Comparison of ENCODE assay signal across 8 cellular contexts in the genomic region with DNA sequence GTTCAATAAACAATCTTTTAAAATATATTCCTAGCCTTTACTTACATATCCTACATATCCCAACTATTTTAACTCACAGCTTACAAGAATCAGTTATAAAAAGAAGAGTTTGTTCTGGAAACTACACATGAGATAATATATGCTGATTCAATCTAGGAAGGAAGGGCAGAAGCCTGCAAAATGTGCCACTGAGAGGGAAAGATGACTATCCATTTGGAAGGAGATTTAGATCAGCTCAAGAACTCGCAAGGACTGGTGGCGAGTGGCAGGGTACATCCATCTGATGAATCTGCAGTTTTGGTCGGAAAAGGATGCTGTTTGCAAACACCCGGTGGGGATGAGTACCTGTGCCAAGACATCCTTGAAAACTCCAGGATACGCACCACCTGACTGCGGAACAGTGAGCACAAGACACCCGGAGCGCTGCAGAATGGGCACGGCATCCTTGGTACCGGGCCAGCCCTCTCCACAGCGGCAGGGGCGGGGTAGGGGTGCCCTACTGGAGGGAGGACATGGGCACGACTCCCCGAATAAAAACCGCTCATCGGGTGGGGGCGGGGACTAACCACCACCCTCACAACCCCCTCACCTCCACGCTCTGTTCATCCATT. TPM values are rescaled to one million over a fixed set of nuclear protein-coding genes. Genes with fewer than 3 reads are reported as not detected.
DNase-seq lines count a peak whose midpoint lies in the region; ATAC-seq and TF ChIP-seq lines count a peak whose summit lies in the region.

No MANE protein-coding gene starts in this region.

- H3K36me3 ChIP-seq in OCI-LY7 (ENCODE audit: insufficient read depth, low read length): peaks cover 52% of the 10 kb centered on the region
- H3K36me3 ChIP-seq in naive thymus-derived CD4-positive, alpha-beta T cell (ENCODE audit: control insufficient read depth in 2 of 3, insufficient read depth in 3 of 3, low read length in 3 of 3): peaks cover 0 to 7% (median 0%) of the 10 kb centered on the region in 3 experiments

- no peaks in the 10 kb centered on the region for H3K27me3 ChIP-seq in AG04450 (ENCODE audit: control insufficient read depth, insufficient read depth, low read length)
- H3K27me3 ChIP-seq in naive thymus-derived CD4-positive, alpha-beta T cell (ENCODE audit: control insufficient read depth in 2 of 2, insufficient read depth in 2 of 2, low read length in 2 of 2): no peaks in the 10 kb centered on the region

- ATAC-seq in HG03439 (IDR thresholded peaks at IDR 0.05; ENCODE audit: unreplicated experiment): peak; percentile 26
- ATAC-seq in naive thymus-derived CD4-positive, alpha-beta T cell: peak; percentile 67
- ATAC-seq in stimulated activated naive B cell treated with anti-CD40 and anti-IgM and Interleukin-4, amounts not matched to agents 10 μg/mL and 1 μg/mL and 100 μg/mL, for 72 hours (replicated peaks): peak; percentile 50 to 52

- H3K27ac ChIP-seq in AG04450 (ENCODE audit: low read depth, low read length): peak overlapping the region; percentile 96
- peak overlapping the region; percentile 77 for H3K27ac ChIP-seq in OCI-LY7 (ENCODE audit: low read depth, low read length, poor library complexity, severe bottlenecking)
- peak overlapping the region; percentile 83 for H3K27ac ChIP-seq in naive thymus-derived CD4-positive, alpha-beta T cell (ENCODE audit: low read depth, low read length)

- peak overlapping the region; percentile 63 to 98 (median 90) for H3K27ac Mint-ChIP-seq in naive thymus-derived CD4-positive, alpha-beta T cell
- peak overlapping the region; percentile 96 for H3K27ac Mint-ChIP-seq in stimulated activated naive B cell treated with anti-CD40 and anti-IgM and Interleukin-4, amounts not matched to agents 10 μg/mL and 1 μg/mL and 100 μg/mL, for 72 hours

- H3K4me1 ChIP-seq in OCI-LY7 (ENCODE audit: insufficient read depth, low read length, poor library complexity, severe bottlenecking): peaks cover 30% of the 10 kb centered on the region
- peaks cover 11 to 26% of the 10 kb centered on the region in 2 donors for H3K4me1 ChIP-seq in naive thymus-derived CD4-positive, alpha-beta T cell (ENCODE audit: control insufficient read depth in 2 of 2, insufficient read depth in 2 of 2, low read length in 2 of 2)

- intact Hi-C loops in OCI-LY7 (cut with micrococcal nuclease; ENCODE audit: unreplicated experiment): loop anchor here (1.0 kb wide), 1 partner anchor 49 kb away; a partner anchor contains a TSS
- intact Hi-C loops in naive thymus-derived CD4-positive, alpha-beta T cell (cut with micrococcal nuclease): loop anchor here (1.0 to 10.0 kb wide), 19 partner anchors 49 to 1496 kb away; a partner anchor contains a TSS

- H3K4me3 Mint-ChIP-seq in naive thymus-derived CD4-positive, alpha-beta T cell: peak overlapping the region; percentile 80 to 97 (median 94)
- peak overlapping the region; percentile 96 to 100 for H3K4me3 Mint-ChIP-seq in stimulated activated naive B cell treated with anti-CD40 and anti-IgM and Interleukin-4, amounts not matched to agents 10 μg/mL and 1 μg/mL and 100 μg/mL, for 72 hours

- H3K36me3 Mint-ChIP-seq in naive thymus-derived CD4-positive, alpha-beta T cell: peaks cover 0 to 11% (median 3%) of the 10 kb centered on the region in 5 donors
- H3K36me3 Mint-ChIP-seq in stimulated activated naive B cell treated with anti-CD40 and anti-IgM and Interleukin-4, amounts not matched to agents 10 μg/mL and 1 μg/mL and 100 μg/mL, for 72 hours: peaks cover 11 to 17% of the 10 kb centered on the region in 2 donors

- CTCF ChIA-PET in AG04450 (lab: Charles Lee) (interaction anchor here (1.8 kb wide), 1 partner anchor 11 kb away, joined by 6 read pairs; no protein-coding TSS in a partner anchor), OCI-LY7 (lab: Charles Lee; ENCODE audit: unreplicated experiment) (interaction anchor here (0.5 kb wide), 1 partner anchor 14 kb away, joined by 3 read pairs; no protein-coding TSS in a partner anchor)
- CTCF ChIA-PET in naive thymus-derived CD4-positive, alpha-beta T cell (lab: Charles Lee): no interaction called here

- DNase-seq in AG04450 (ENCODE audit: low read depth, low spot score): no peak
- DNase-seq in GM19240 (ENCODE audit: insufficient read length, low spot score): peak; percentile 3
- peak; percentile 50 for DNase-seq in OCI-LY7 (ENCODE audit: low spot score)
- peak; percentile 64 for DNase-seq in activated T-helper 1 cell treated with Interleukin-2 at 50 U/mL for 16 hours (ENCODE audit: low read depth)
- peak; percentile 30 for DNase-seq in fibroblast of gingiva (ENCODE audit: low read depth)
- peak in 8 of 9 donors; percentile 51 to 81 (median 73) for DNase-seq in naive thymus-derived CD4-positive, alpha-beta T cell
- peak; percentile 34 for DNase-seq in stimulated activated naive B cell treated with anti-CD40 and anti-IgM and Interleukin-4, amounts not matched to agents 10 μg/mL and 1 μg/mL and 100 μg/mL, for 72 hours

- peak overlapping the region; percentile 80 for H2AFZ ChIP-seq in OCI-LY7 (ENCODE audit: low read length)

- H3K4me1 Mint-ChIP-seq in naive thymus-derived CD4-positive, alpha-beta T cell: peaks cover 18 to 55% (median 39%) of the 10 kb centered on the region in 7 donors
- peaks cover 6 to 25% of the 10 kb centered on the region in 2 donors for H3K4me1 Mint-ChIP-seq in stimulated activated naive B cell treated with anti-CD40 and anti-IgM and Interleukin-4, amounts not matched to agents 10 μg/mL and 1 μg/mL and 100 μg/mL, for 72 hours

- H3K79me2 ChIP-seq in OCI-LY7 (ENCODE audit: insufficient read depth, low read depth, low read length): peaks cover 65% of the 10 kb centered on the region

- no TSS peak for BruUV-seq in OCI-LY7 (replicated peaks; lab: Mats Ljungman, UMichigan)

- peaks cover 15% of the 10 kb centered on the region; the same call in 1 of the 2 replicates for H4K20me1 ChIP-seq in OCI-LY7 (ENCODE audit: insufficient read depth, low read length)

- H3K27me3 Mint-ChIP-seq in naive thymus-derived CD4-positive, alpha-beta T cell: no peaks in the 10 kb centered on the region
- H3K27me3 Mint-ChIP-seq in stimulated activated naive B cell treated with anti-CD40 and anti-IgM and Interleukin-4, amounts not matched to agents 10 μg/mL and 1 μg/mL and 100 μg/mL, for 72 hours: no peaks in the 10 kb centered on the region

- H3K9me3 Mint-ChIP-seq in naive thymus-derived CD4-positive, alpha-beta T cell: peaks cover 0 to 2% (median 0%) of the 10 kb centered on the region in 11 donors
- no peaks in the 10 kb centered on the region for H3K9me3 Mint-ChIP-seq in stimulated activated naive B cell treated with anti-CD40 and anti-IgM and Interleukin-4, amounts not matched to agents 10 μg/mL and 1 μg/mL and 100 μg/mL, for 72 hours

- TF ChIP-seq CTCF in AG04450 (IDR thresholded peaks at IDR 0.05; ENCODE audit: low read depth, low read length) (no peak), OCI-LY7 (conservative IDR thresholded peaks at IDR 0.05; ENCODE audit: low read length) (no peak)

- POLR2A ChIA-PET in AG04450 (lab: Yijun Ruan, JAX): interaction anchor here (1.2 to 1.9 kb wide), 6 partner anchors 12 to 474 kb away, joined by 3 to 14 read pairs (median 4); a partner anchor contains a TSS
- POLR2A ChIA-PET in OCI-LY7 (lab: Charles Lee): interaction anchor here (0.8 to 1.3 kb wide), 2 partner anchors 11 to 64 kb away, joined by 3 to 8 read pairs; no protein-coding TSS in a partner anchor
- POLR2A ChIA-PET in naive thymus-derived CD4-positive, alpha-beta T cell (lab: Charles Lee): interaction anchor here (0.7 to 2.7 kb wide), 6 partner anchors 11 to 618 kb away, joined by 3 to 21 read pairs (median 4); a partner anchor contains a TSS

- peaks cover 4% of the 10 kb centered on the region; the same call in 1 of the 2 replicates for H3K9me3 ChIP-seq in AG04450 (ENCODE audit: control insufficient read depth, insufficient read depth, low read length)
- H3K9me3 ChIP-seq in OCI-LY7 (ENCODE audit: low read length): no peaks in the 10 kb centered on the region
- no peaks in the 10 kb centered on the region for H3K9me3 ChIP-seq in naive thymus-derived CD4-positive, alpha-beta T cell (ENCODE audit: control insufficient read depth in 2 of 3, low read length in 3 of 3)

- peak overlapping the region; percentile 86 for H3K4me3 ChIP-seq in AG04450 (ENCODE audit: low read depth, low read length)
- peak overlapping the region; percentile 91 for H3K4me3 ChIP-seq in OCI-LY7 (ENCODE audit: low read depth, low read length, poor library complexity, severe bottlenecking)
- peak overlapping the region; percentile 69 for H3K4me3 ChIP-seq in naive thymus-derived CD4-positive, alpha-beta T cell (ENCODE audit: low read length)

- peak overlapping the region; percentile 92 for H3K4me2 ChIP-seq in OCI-LY7 (ENCODE audit: low read length)

- no peaks in the 10 kb centered on the region for H3K9me2 ChIP-seq in OCI-LY7 (ENCODE audit: insufficient read depth, low read length)

RNA-seq across cellular contexts. Expression of a gene that starts 0.7 kb away (rescaled TPM):
- 29.1 and 34.8 TPM in 2 replicates for polyA plus RNA-seq in AG04450 (2011; rRNA removed)
- 55.4 and 60.7 TPM in 2 replicates for polyA minus RNA-seq in AG04450 (2011; rRNA and poly(A)+ RNA removed)
- total RNA-seq in OCI-LY7 (2014; rRNA removed; shearing (Covaris generic)): 32.7 and 35.4 TPM in 2 replicates
- 22.4 and 27.9 TPM in 2 replicates for total RNA-seq in OCI-LY7 (2022)
- total RNA-seq in naive thymus-derived CD4-positive, alpha-beta T cell: 10 to 100 TPM; 13.1 to 25.2 (median 22.4) TPM
- 1 to 10 TPM; 6.7 to 8.6 TPM for polyA plus RNA-seq in naive thymus-derived CD4-positive, alpha-beta T cell

RNA-seq across cellular contexts. Expression of a gene that starts 49.0 kb away (rescaled TPM):
- 32.4 and 45.4 TPM in 2 replicates for polyA plus RNA-seq in AG04450 (2011; rRNA removed)
- 17.1 and 29.0 TPM in 2 replicates for polyA minus RNA-seq in AG04450 (2011; rRNA and poly(A)+ RNA removed)
- 82.5 and 106 TPM in 2 replicates for total RNA-seq in OCI-LY7 (2014; rRNA removed; shearing (Covaris generic))
- 106 and 117 TPM in 2 replicates for total RNA-seq in OCI-LY7 (2022)
- 10 to 100 TPM; 11.0 to 58.1 (median 13.5) TPM for total RNA-seq in naive thymus-derived CD4-positive, alpha-beta T cell
- polyA plus RNA-seq in naive thymus-derived CD4-positive, alpha-beta T cell: 10 to 100 TPM; 40.4 to 48.7 TPM

RNA-seq across cellular contexts. Expression of a gene that starts 49.6 kb away (rescaled TPM):
- 15.0 and 20.2 TPM in 2 replicates for polyA plus RNA-seq in AG04450 (2011; rRNA removed)
- 16.4 and 21.2 TPM in 2 replicates for polyA minus RNA-seq in AG04450 (2011; rRNA and poly(A)+ RNA removed)
- 21.9 and 27.3 TPM in 2 replicates for total RNA-seq in OCI-LY7 (2014; rRNA removed; shearing (Covaris generic))
- total RNA-seq in OCI-LY7 (2022): 106 and 123 TPM in 2 replicates
- total RNA-seq in naive thymus-derived CD4-positive, alpha-beta T cell: 10 to 100 TPM in 1 of 5 experiments, 1 to 10 TPM in 1, under 1 TPM in 3; 0.61 to 41.9 (median 1.00) TPM
- under 1 TPM; 0.07 to 0.55 TPM for polyA plus RNA-seq in naive thymus-derived CD4-positive, alpha-beta T cell
